ENCODE assay signal across 19 cellular contexts in genomic region chr4:138595171-138595570, GRCh38.
"Had no signal": no experiment of that assay in that cellular context is flagged by ENCODE, and none has a peak within 500 bp of the region (broad histone marks: within the 10 kb centered on the region; RNA-seq: fewer than 3 reads in every experiment).

No MANE protein-coding gene starts in this region.

- H3K4me3 ChIP-seq: dorsolateral prefrontal cortex, gastrocnemius medialis, right atrium auricular region, suprapubic skin, thyroid gland had no signal

- FAIRE-seq: keratinocyte, small intestine, urothelium cell line had no signal

- H3K9me3 Mint-ChIP-seq: naive B cell had no signal

- H3K27me3 Mint-ChIP-seq: naive B cell, type B pancreatic cell had no signal

- H3K27ac ChIP-seq: dorsolateral prefrontal cortex, right atrium auricular region, suprapubic skin, thyroid gland had no signal

- H3K4me3 Mint-ChIP-seq: naive B cell, nephron progenitor cell, type B pancreatic cell had no signal

- H3K9me3 ChIP-seq: gastrocnemius medialis, right atrium auricular region, suprapubic skin, thyroid gland had no signal

- H3K27me3 ChIP-seq: dorsolateral prefrontal cortex, gastrocnemius medialis, right atrium auricular region, suprapubic skin, thyroid gland had no signal

- H3K4me1 ChIP-seq: thyroid gland had no signal

- H3K36me3 Mint-ChIP-seq: naive B cell, type B pancreatic cell had no signal

- H3K36me3 ChIP-seq: gastrocnemius medialis, right atrium auricular region, suprapubic skin, thyroid gland had no signal

- H3K4me1 Mint-ChIP-seq: naive B cell, nephron progenitor cell had no signal

- H3K27ac Mint-ChIP-seq: naive B cell, type B pancreatic cell had no signal

- DNase-seq: cortex of kidney; dorsolateral prefrontal cortex; effector CD8-positive, alpha-beta T cell; gastrocnemius medialis; glutamatergic neuron; left cardiac atrium; mesendoderm; naive B cell; nephron progenitor cell; posterior cingulate gyrus; small intestine; stimulated activated CD4-positive, alpha-beta T cell treated with anti-CD3 and anti-CD28 coated beads, Interleukin-2, amount 100 ng/mL, for 48 hours; stimulated activated naive CD4-positive, alpha-beta T cell treated with Interleukin-2 at 50 U/mL for 16 hours; thyroid gland had no signal
